30 cellular contexts compared by ENCODE assay signal in the genomic region with DNA sequence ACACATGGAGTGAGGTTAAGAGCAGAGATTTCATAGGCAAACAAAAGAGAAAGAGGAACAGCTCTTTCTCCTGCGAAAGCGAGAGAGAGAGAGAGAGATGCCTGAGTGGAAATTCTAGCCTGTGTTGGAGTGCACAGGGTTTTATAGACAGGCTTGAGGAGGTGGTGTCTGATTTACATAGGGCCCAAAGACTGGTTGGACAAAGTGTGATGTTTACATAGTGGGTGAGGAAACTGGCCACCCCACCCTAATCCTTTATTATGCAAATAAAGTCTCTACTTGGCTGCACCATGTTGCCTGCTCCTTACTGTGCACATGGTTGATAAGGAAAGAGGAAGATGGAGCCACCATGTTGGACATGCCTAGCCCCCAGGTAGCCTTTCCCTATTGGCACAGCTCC.
DNase-seq lines count a peak whose midpoint lies in the region; FAIRE-seq and TF ChIP-seq lines count a peak whose summit lies in the region.
"Had no signal": no experiment of that assay in that cellular context is flagged by ENCODE, and none has a peak within 500 bp of the region (broad histone marks: within the 10 kb centered on the region; RNA-seq: fewer than 3 reads in every experiment).

No MANE protein-coding gene starts in this region.

- no peak overlapping the region for H3K23ac ChIP-seq in H1 (ENCODE audit: insufficient read length)

- H2BK5ac ChIP-seq in H1 (ENCODE audit: low read depth, low read length), result no peak overlapping the region

- no peak overlapping the region for H3K4me2 ChIP-seq in H1 (ENCODE audit: insufficient read depth in 1 of 2, low read depth in 2 of 2, low read length in 2 of 2)

- H2AK5ac ChIP-seq in H1 (ENCODE audit: low read depth, low read length), result no peak overlapping the region

- H3K4me1 ChIP-seq in H1 (replicated peaks in 1 of 4; ENCODE audit: control insufficient read depth in 3 of 4, insufficient read depth in 4 of 4, low read length in 3 of 4), result no peaks in the 10 kb centered on the region
- H3K4me1 ChIP-seq: body of pancreas, SJCRH30, suprapubic skin had no signal

- H3K27ac ChIP-seq in H1 (ENCODE audit: low read depth, low read length), result no peak overlapping the region
- H3K27ac ChIP-seq: body of pancreas, heart right ventricle, ovary, SJCRH30, skin epidermis, suprapubic skin had no signal

- H3K4ac ChIP-seq in H1 (replicated peaks; ENCODE audit: insufficient read length, low read depth, low read length), result no peak overlapping the region

- H2AFZ ChIP-seq in H1 (ENCODE audit: low read length), result 0 out of 2 replicates have a peak overlapping the region, but pooled peaks have one; percentile 38

- no peak overlapping the region for H3K4me3 ChIP-seq in H1 (ENCODE audit: extremely low read depth in 1 of 4, insufficient read depth in 2 of 4, low read depth in 3 of 4, low read length in 4 of 4)
- H3K4me3 ChIP-seq: body of pancreas, heart right ventricle, ovary, SJCRH30, skin epidermis, suprapubic skin had no signal

- TF ChIP-seq CTCF in H1 (IDR thresholded peaks at IDR 0.05; ENCODE audit: control extremely low read depth in 1 of 3, insufficient read depth in 1 of 3, low read depth in 1 of 3, low read length in 3 of 3), result no peak

- H4K91ac ChIP-seq in H1 (replicated peaks; ENCODE audit: insufficient read length, low read length), result no peak overlapping the region

- H3K27me3 ChIP-seq in H1 (replicated peaks in 1 of 4; ENCODE audit: control insufficient read depth in 3 of 4, extremely low read depth in 1 of 4, insufficient read depth in 3 of 4, low read length in 3 of 4), result no peaks in the 10 kb centered on the region
- H3K27me3 ChIP-seq: body of pancreas, heart right ventricle, ovary, SJCRH30, suprapubic skin had no signal

- H4K8ac ChIP-seq in H1 (ENCODE audit: extremely low read depth, insufficient read depth, low read length), result no peak overlapping the region

- no peak for TF ChIP-seq RAD21 in H1 (IDR thresholded peaks at IDR 0.05 in 1 of 2, conservative IDR thresholded peaks at IDR 0.05 in 1 of 2; ENCODE audit: low read depth in 2 of 2, low read length in 2 of 2)

- H3K23me2 ChIP-seq in H1 (ENCODE audit: low read depth, low read length), result no peaks in the 10 kb centered on the region

- no peak overlapping the region for H3K14ac ChIP-seq in H1 (ENCODE audit: insufficient read length)

- POLR2A ChIA-PET in H1 (lab: Charles Lee; ENCODE audit: partially characterized antibody), result no interaction called here

- H4K20me1 ChIP-seq in H1 (replicated peaks in 1 of 2; ENCODE audit: control insufficient read depth in 1 of 2, insufficient read depth in 2 of 2, low read length in 2 of 2), result no peaks in the 10 kb centered on the region

- WGBS in H1 (ENCODE audit: extremely low coverage in 1 of 2, insufficient coverage in 1 of 2, insufficient read length in 1 of 2, insufficient replicate concordance in 2 of 2, low coverage in 1 of 2, low lambda C conversion rate in 2 of 2, missing lambda C conversion rate in 1 of 2), 2 experiments, result 88% methylated on average over 2 of the region's 2 CpGs; no CpG with 5 or more reads in 1 of the 2 experiments

- DNase-seq in NCI-H82 (lab: John Stamatoyannopoulos, UW), result peak; percentile 27
- no peak for DNase-seq in NCI-H82 treated with DMSO at 0.1 percent for 48 hours (lab: John Stamatoyannopoulos, UW; ENCODE audit: unreplicated experiment)
- peak; percentile 52 for DNase-seq in NCI-H69 (lab: John Stamatoyannopoulos, UW)
- DNase-seq in H1 (ENCODE audit: low read depth in 1 of 2, low spot score in 2 of 2), result no peak
- DNase-seq in DMS79 (lab: John Stamatoyannopoulos, UW), result no peak
- no peak for DNase-seq in stimulated activated naive CD4-positive, alpha-beta T cell treated with Interleukin-2 at 50 U/mL for 16 hours (lab: John Stamatoyannopoulos, UW)
- DNase-seq in NAMALWA (ENCODE audit: low spot score), result no peak
- no peak for DNase-seq in stimulated activated CD4-positive, alpha-beta T cell treated with anti-CD3 and anti-CD28 coated beads, Interleukin-4, amount 100 ng/mL, for 4 hours
- DNase-seq: activated CD4-positive, alpha-beta T cell treated with anti-CD3 and anti-CD28 coated beads for 4 hours; activated CD8-positive, alpha-beta T cell treated with anti-CD3 and anti-CD28 coated beads, Interleukin-2, amount 10 ng/mL, durations not matched to agents 7 days and 5 days; activated naive CD4-positive, alpha-beta T cell treated with anti-CD3 and anti-CD28 coated beads, Interleukin-2, amount 50 U/mL, for 16 hours; body of pancreas; CD4-positive, CD25-positive, alpha-beta regulatory T cell; cerebellar nuclear complex; H7; heart right ventricle; IMR-90; NCI-H1417; NCI-H2029 treated with DMSO at 0.1 percent for 48 hours; NCI-H524 treated with DMSO at 0.1 percent for 48 hours; ovary; retina; SJCRH30; stimulated activated naive CD4-positive, alpha-beta T cell; SW 1271; T-helper 9 cell had no signal

- H4K5ac ChIP-seq in H1 (ENCODE audit: insufficient read length, low read depth, low read length), result no peak overlapping the region

- no peak overlapping the region for H2BK120ac ChIP-seq in H1 (replicated peaks; ENCODE audit: low read depth, low read length)

- no peak overlapping the region for H3K56ac ChIP-seq in H1 (replicated peaks; ENCODE audit: insufficient read length, low read depth, low read length)

- CTCF ChIA-PET in H1 (lab: Charles Lee; ENCODE audit: partially characterized antibody), result interaction anchor here (0.9 to 1.2 kb wide), 2 partner anchors 20 to 89 kb away, joined by 3 read pairs; no protein-coding TSS in a partner anchor

- no peak for FAIRE-seq in H1 (lab: Jason Lieb, UNC)
- FAIRE-seq: A204.1, frontal cortex had no signal

- H2BK15ac ChIP-seq in H1 (ENCODE audit: low read length), result no peak overlapping the region

- no peak for TF ChIP-seq POLR2A in H1 (IDR thresholded peaks at IDR 0.05; ENCODE audit: control extremely low read depth in 1 of 2, low read depth in 2 of 2, low read length in 2 of 2)

- H3K9ac ChIP-seq in H1 (replicated peaks in 1 of 4; ENCODE audit: extremely low read depth in 1 of 4, low read depth in 3 of 4, low read length in 3 of 4), result no peak overlapping the region

- no peaks in the 10 kb centered on the region for H3K79me1 ChIP-seq in H1 (ENCODE audit: low read depth, low read length)

- H2BK12ac ChIP-seq in H1 (ENCODE audit: low read depth, low read length), result no peak overlapping the region

- TF ChIP-seq EP300 in H1 (IDR thresholded peaks at IDR 0.05; ENCODE audit: borderline replicate concordance in 1 of 2, low read depth in 2 of 2, low read length in 2 of 2), result no peak

- no peaks in the 10 kb centered on the region for H3K9me3 ChIP-seq in H1 (ENCODE audit: insufficient read depth in 2 of 2, low read depth in 1 of 2, low read length in 1 of 2)
- H3K9me3 ChIP-seq: body of pancreas, heart right ventricle, ovary, SJCRH30, suprapubic skin had no signal

- H3K79me2 ChIP-seq in H1 (ENCODE audit: control insufficient read depth in 1 of 2, insufficient read depth in 2 of 2, low read length in 2 of 2), result no peaks in the 10 kb centered on the region

- no peaks in the 10 kb centered on the region for H3K36me3 ChIP-seq in H1 (ENCODE audit: control insufficient read depth in 2 of 4, insufficient read depth in 4 of 4, low read length in 3 of 4)
- H3K36me3 ChIP-seq: heart right ventricle, ovary, SJCRH30, suprapubic skin had no signal

- H2BK20ac ChIP-seq in H1 (ENCODE audit: low read length), result no peak overlapping the region

- no peak overlapping the region for H3K18ac ChIP-seq in H1 (ENCODE audit: extremely low read depth, low read length)

TF ChIP-seq in H1, 55 proteins besides CTCF, POLR2A, EP300 and RAD21 (continues in another document):
- no peak for TF ChIP-seq TAF1 (IDR thresholded peaks at IDR 0.05; ENCODE audit: low read depth, low read length)
- TF ChIP-seq JUN (IDR thresholded peaks at IDR 0.05; ENCODE audit: low read depth, low read length), result no peak
- TF ChIP-seq, protein P1, sequence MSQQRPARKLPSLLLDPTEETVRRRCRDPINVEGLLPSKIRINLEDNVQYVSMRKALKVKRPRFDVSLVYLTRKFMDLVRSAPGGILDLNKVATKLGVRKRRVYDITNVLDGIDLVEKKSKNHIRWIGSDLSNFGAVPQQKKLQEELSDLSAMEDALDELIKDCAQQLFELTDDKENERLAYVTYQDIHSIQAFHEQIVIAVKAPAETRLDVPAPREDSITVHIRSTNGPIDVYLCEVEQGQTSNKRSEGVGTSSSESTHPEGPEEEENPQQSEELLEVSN (IDR thresholded peaks at IDR 0.05), result no peak
- TF ChIP-seq POLR2AphosphoS5 (IDR thresholded peaks at IDR 0.05; ENCODE audit: low read depth, low read length), result no peak
- no peak for TF ChIP-seq POU5F1 (IDR thresholded peaks at IDR 0.05; ENCODE audit: low read depth, low read length)
- TF ChIP-seq SIN3A (conservative IDR thresholded peaks at IDR 0.05 in 1 of 2, IDR thresholded peaks at IDR 0.05 in 1 of 2; ENCODE audit: low read depth in 1 of 2, low read length in 2 of 2), result no peak
- TF ChIP-seq EGR1 (IDR thresholded peaks at IDR 0.05; ENCODE audit: borderline replicate concordance, low read depth, low read length), result no peak
- no peak for TF ChIP-seq BCL11A (IDR thresholded peaks at IDR 0.05; ENCODE audit: low read depth in 2 of 2, low read length in 2 of 2)
- TF ChIP-seq JUND (IDR thresholded peaks at IDR 0.05; ENCODE audit: low read length), result no peak
- no peak for TF ChIP-seq CEBPB (IDR thresholded peaks at IDR 0.05; ENCODE audit: low read depth, low read length)
- TF ChIP-seq KDM1A (IDR thresholded peaks at IDR 0.05; ENCODE audit: borderline replicate concordance, low read length), result no peak
- no peak for TF ChIP-seq NANOG (IDR thresholded peaks at IDR 0.05; ENCODE audit: insufficient read depth, low read depth, low read length, poor library complexity, severe bottlenecking)
- no peak for TF ChIP-seq ATF2 (IDR thresholded peaks at IDR 0.05; ENCODE audit: low read length)

Comparison
In these comparisons a context has a peak if more than half of its experiments do, and no peak if none do; other contexts are left out.
1. DNase-seq: peak in NCI-H82 (single experiment) and NCI-H69 (single experiment); none in NCI-H82 treated with DMSO at 0.1 percent for 48 hours (single experiment), H1 (0 of 2), DMS79 (single experiment), stimulated activated naive CD4-positive, alpha-beta T cell treated with Interleukin-2 at 50 U/mL for 16 hours (single experiment), NAMALWA (single experiment) and stimulated activated CD4-positive, alpha-beta T cell treated with anti-CD3 and anti-CD28 coated beads, Interleukin-4, amount 100 ng/mL, for 4 hours (0 of 2).